In the genomic region with DNA sequence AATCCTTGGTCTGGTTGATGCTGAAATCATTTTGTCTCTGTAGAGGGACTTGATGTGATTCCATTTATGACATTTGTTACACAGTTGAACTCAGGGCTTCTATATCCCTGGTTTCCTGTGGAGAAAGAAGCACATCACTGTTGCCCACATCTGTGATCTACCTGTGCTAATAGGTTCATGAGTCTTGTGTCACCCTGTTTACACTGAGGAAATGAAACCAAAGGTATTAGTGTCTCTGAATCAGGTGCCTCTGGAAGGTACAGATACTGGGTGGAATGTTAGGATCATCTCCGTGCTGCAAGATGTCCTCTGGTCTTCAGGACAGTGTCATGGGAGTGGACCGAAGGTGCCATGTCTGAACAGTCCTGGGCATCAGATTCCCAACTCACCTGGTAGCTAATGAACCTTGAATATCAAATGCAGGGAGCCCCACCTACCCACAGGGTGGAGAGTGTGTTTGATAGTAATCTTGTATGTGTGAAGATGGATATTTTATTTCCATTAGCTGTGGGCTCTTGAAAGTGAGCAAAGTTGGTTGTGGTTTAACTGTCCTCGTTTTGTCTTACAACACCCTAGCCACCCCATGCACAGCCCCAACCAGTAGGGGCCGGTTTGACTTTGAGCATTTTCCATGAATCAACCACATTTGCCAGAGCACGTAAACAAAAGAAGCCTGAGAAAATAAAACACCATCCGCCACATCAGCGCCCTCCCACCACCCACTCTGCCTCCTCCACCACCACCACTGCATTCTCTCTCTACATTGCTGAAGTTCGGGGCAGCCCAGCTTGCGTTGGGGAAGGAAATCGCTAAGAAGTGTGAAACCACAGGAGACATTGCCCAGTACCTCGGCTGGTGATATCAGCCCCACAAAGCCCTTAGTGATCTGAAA, we compare ENCODE assay signal across 8 cellular contexts. TPM values are rescaled to one million over a fixed set of nuclear protein-coding genes. Genes with fewer than 3 reads are reported as not detected.
DNase-seq lines count a peak whose midpoint lies in the region; ATAC-seq, FAIRE-seq and TF ChIP-seq lines count a peak whose summit lies in the region.

No MANE protein-coding gene starts in this region.

- H3K9ac ChIP-seq in H1 (replicated peaks in 1 of 4; ENCODE audit: extremely low read depth in 1 of 4, low read depth in 3 of 4, low read length in 3 of 4) = no peak overlapping the region

- no peak overlapping the region for H2BK120ac ChIP-seq in H1 (replicated peaks; ENCODE audit: low read depth, low read length)

- no peak overlapping the region for H3K4me2 ChIP-seq in H1 (ENCODE audit: insufficient read depth in 1 of 2, low read depth in 2 of 2, low read length in 2 of 2)

- peak; percentile 78 for DNase-seq in activated CD4-positive, alpha-beta T cell treated with anti-CD3 and anti-CD28 coated beads for 48 hours
- DNase-seq in H1 (ENCODE audit: low read depth in 1 of 2, low spot score in 2 of 2) (no peak), chondrocyte (ENCODE audit: low spot score) (no peak), COLO829 (ENCODE audit: low spot score) (no peak), H7 (no peak)
- DNase-seq in stimulated activated CD8-positive, alpha-beta memory T cell treated with anti-CD3 and anti-CD28 coated beads, Interleukin-12 subunit alpha, Interleukin-12 subunit beta, amount 100 ng/mL, for 24 hours (ENCODE audit: extremely low read depth) = peak; percentile 51

- H3K9me3 ChIP-seq in H1 (ENCODE audit: insufficient read depth in 2 of 2, low read depth in 1 of 2, low read length in 1 of 2) = no peaks in the 10 kb centered on the region

- ATAC-seq in GM19455 (IDR thresholded peaks at IDR 0.05; ENCODE audit: unreplicated experiment) = peak; percentile 45
- peak; percentile 78 for ATAC-seq in HG03469 (IDR thresholded peaks at IDR 0.05; ENCODE audit: unreplicated experiment)

- H4K5ac ChIP-seq in H1 (ENCODE audit: insufficient read length, low read depth, low read length) = no peak overlapping the region

- H3K36me3 Mint-ChIP-seq in chondrocyte (ENCODE audit: low read depth) = peaks cover 24% of the 10 kb centered on the region

- no peak overlapping the region for H4K91ac ChIP-seq in H1 (replicated peaks; ENCODE audit: insufficient read length, low read length)

- H2BK5ac ChIP-seq in H1 (ENCODE audit: low read depth, low read length) = no peak overlapping the region

- CTCF ChIA-PET in H1 (lab: Charles Lee; ENCODE audit: partially characterized antibody) = interaction anchor here (0.6 to 2.0 kb wide), 3 partner anchors 12 to 98 kb away, joined by 3 to 7 read pairs (median 4); no protein-coding TSS in a partner anchor

- no peak overlapping the region for H3K27ac ChIP-seq in H1 (ENCODE audit: low read depth, low read length)

- H3K23me2 ChIP-seq in H1 (ENCODE audit: low read depth, low read length) = no peaks in the 10 kb centered on the region

- H3K4me1 ChIP-seq in H1 (replicated peaks in 1 of 4; ENCODE audit: control insufficient read depth in 3 of 4, insufficient read depth in 4 of 4, low read length in 3 of 4) = peaks cover 0 to 2% (median 0%) of the 10 kb centered on the region in 4 experiments; a peak in 1 of 7 replicates

- POLR2A ChIA-PET in H1 (lab: Charles Lee; ENCODE audit: partially characterized antibody) = no interaction called here

- H3K4me3 ChIP-seq in H1 (ENCODE audit: extremely low read depth in 1 of 4, insufficient read depth in 2 of 4, low read depth in 3 of 4, low read length in 4 of 4) = no peak overlapping the region
- H3K4me3 ChIP-seq in H7 (ENCODE audit: insufficient read depth, low read depth, low read length) = no peak overlapping the region

- 85% methylated on average over 11 of the region's 11 CpGs; no CpG with 5 or more reads in 1 of the 2 experiments for WGBS in H1 (ENCODE audit: extremely low coverage in 1 of 2, insufficient coverage in 1 of 2, insufficient read length in 1 of 2, insufficient replicate concordance in 2 of 2, low coverage in 1 of 2, low lambda C conversion rate in 2 of 2, missing lambda C conversion rate in 1 of 2), 2 experiments

- H4K8ac ChIP-seq in H1 (ENCODE audit: extremely low read depth, insufficient read depth, low read length) = no peak overlapping the region; the same call in 1 of the 2 replicates

- no peak overlapping the region for H3K14ac ChIP-seq in H1 (ENCODE audit: insufficient read length)

- no peak overlapping the region for H2AK5ac ChIP-seq in H1 (ENCODE audit: low read depth, low read length)

- H3K9me3 Mint-ChIP-seq in chondrocyte (ENCODE audit: low read depth) = no peaks in the 10 kb centered on the region

- H3K36me3 ChIP-seq in H1 (ENCODE audit: control insufficient read depth in 2 of 4, insufficient read depth in 4 of 4, low read length in 3 of 4) (peaks cover 0 to 9% (median 4%) of the 10 kb centered on the region in 4 experiments; a peak in 4 of 8 replicates), H7 (replicated peaks; ENCODE audit: control insufficient read depth, insufficient read depth, low read length) (no peaks in the 10 kb centered on the region)

- TF ChIP-seq RAD21 in H1 (IDR thresholded peaks at IDR 0.05 in 1 of 2, conservative IDR thresholded peaks at IDR 0.05 in 1 of 2; ENCODE audit: low read depth in 2 of 2, low read length in 2 of 2) = no peak

- no peak overlapping the region for H2AFZ ChIP-seq in H1 (ENCODE audit: low read length)

- TF ChIP-seq POLR2A in H1 (IDR thresholded peaks at IDR 0.05; ENCODE audit: control extremely low read depth in 1 of 2, low read depth in 2 of 2, low read length in 2 of 2) = no peak

- H3K27me3 Mint-ChIP-seq in chondrocyte (ENCODE audit: low read depth) = no peaks in the 10 kb centered on the region

- no peak overlapping the region for H2BK20ac ChIP-seq in H1 (ENCODE audit: low read length)

- H2BK15ac ChIP-seq in H1 (ENCODE audit: low read length) = no peak overlapping the region

- no peaks in the 10 kb centered on the region for H3K27me3 ChIP-seq in H1 (replicated peaks in 1 of 4; ENCODE audit: control insufficient read depth in 3 of 4, extremely low read depth in 1 of 4, insufficient read depth in 3 of 4, low read length in 3 of 4)
- no peaks in the 10 kb centered on the region for H3K27me3 ChIP-seq in H7 (ENCODE audit: control insufficient read depth, insufficient read depth, low read length)

- peak overlapping the region; percentile 33 for H3K23ac ChIP-seq in H1 (ENCODE audit: insufficient read length)

- H3K56ac ChIP-seq in H1 (replicated peaks; ENCODE audit: insufficient read length, low read depth, low read length) = no peak overlapping the region

- H3K4me3 Mint-ChIP-seq in chondrocyte (ENCODE audit: unreplicated experiment) = no peak overlapping the region

- TF ChIP-seq EP300 in H1 (IDR thresholded peaks at IDR 0.05; ENCODE audit: borderline replicate concordance in 1 of 2, low read depth in 2 of 2, low read length in 2 of 2) = no peak

- no peak overlapping the region for H2BK12ac ChIP-seq in H1 (ENCODE audit: low read depth, low read length)

- TF ChIP-seq CTCF in H1 (IDR thresholded peaks at IDR 0.05; ENCODE audit: control extremely low read depth in 1 of 3, insufficient read depth in 1 of 3, low read depth in 1 of 3, low read length in 3 of 3) (no peak), chondrocyte (IDR thresholded peaks at IDR 0.05) (no peak)

- peaks cover 0 to 2% of the 10 kb centered on the region in 2 experiments for H4K20me1 ChIP-seq in H1 (replicated peaks in 1 of 2; ENCODE audit: control insufficient read depth in 1 of 2, insufficient read depth in 2 of 2, low read length in 2 of 2)

- H3K79me2 ChIP-seq in H1 (ENCODE audit: control insufficient read depth in 1 of 2, insufficient read depth in 2 of 2, low read length in 2 of 2) = no peaks in the 10 kb centered on the region

- FAIRE-seq in H1 (lab: Jason Lieb, UNC) = no peak

- no peak overlapping the region for H3K27ac Mint-ChIP-seq in chondrocyte (ENCODE audit: unreplicated experiment)

- no peaks in the 10 kb centered on the region for H3K4me1 Mint-ChIP-seq in chondrocyte (ENCODE audit: low read depth)

- H3K4ac ChIP-seq in H1 (replicated peaks; ENCODE audit: insufficient read length, low read depth, low read length) = no peak overlapping the region

- H3K79me1 ChIP-seq in H1 (ENCODE audit: low read depth, low read length) = no peaks in the 10 kb centered on the region

- H3K18ac ChIP-seq in H1 (ENCODE audit: extremely low read depth, low read length) = no peak overlapping the region

TF ChIP-seq in H1, 55 proteins besides CTCF, POLR2A, EP300 and RAD21:
- TF ChIP-seq, protein P1, sequence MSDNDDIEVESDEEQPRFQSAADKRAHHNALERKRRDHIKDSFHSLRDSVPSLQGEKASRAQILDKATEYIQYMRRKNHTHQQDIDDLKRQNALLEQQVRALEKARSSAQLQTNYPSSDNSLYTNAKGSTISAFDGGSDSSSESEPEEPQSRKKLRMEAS (IDR thresholded peaks at IDR 0.05) = no peak
- TF ChIP-seq BRCA1 (IDR thresholded peaks at IDR 0.05; ENCODE audit: low read depth, low read length) (no peak), TAF7 (optimal IDR thresholded peaks at IDR 0.05; ENCODE audit: borderline replicate concordance, low read depth, low read length) (no peak), TBP (IDR thresholded peaks at IDR 0.05; ENCODE audit: low read depth, low read length) (no peak), NANOG (IDR thresholded peaks at IDR 0.05; ENCODE audit: insufficient read depth, low read depth, low read length, poor library complexity, severe bottlenecking) (no peak), CTBP2 (IDR thresholded peaks at IDR 0.05; ENCODE audit: borderline replicate concordance, insufficient read depth, insufficient read length, low read length) (no peak), SP4 (IDR thresholded peaks at IDR 0.05; ENCODE audit: low read length) (no peak), FOSL1 (IDR thresholded peaks at IDR 0.05; ENCODE audit: insufficient read depth, low read depth, low read length) (no peak), PHF8 (conservative IDR thresholded peaks at IDR 0.05; ENCODE audit: low read depth, low read length) (no peak), NRF1 (IDR thresholded peaks at IDR 0.05; ENCODE audit: low read depth, low read length) (no peak), SP2 (IDR thresholded peaks at IDR 0.05; ENCODE audit: low read length) (no peak)

RNA-seq across cellular contexts. Expression of a gene that starts 54.7 kb away (rescaled TPM):
- total RNA-seq in H1 (2021; fragmentation: NEBNext Ultra II Directional; extraction: Animal tissue kit (Norgen Biotek cat#: 25700)) = 33.1 and 40.5 TPM in 2 replicates
- polyA plus RNA-seq in H1 (2011; rRNA removed) = 15.6 and 27.1 TPM in 2 replicates
- 30.4 TPM for polyA plus RNA-seq in H1 (2011; cell fraction: cytosol; rRNA removed)
- polyA plus RNA-seq in H1 (2011; cell fraction: nucleus; rRNA removed) = 14.7 TPM
- polyA plus RNA-seq in H1 (2012, experiment 1 of 2) = 23.2 to 35.8 TPM (median 27.3 TPM) in 4 replicates
- 21.3 TPM for polyA plus RNA-seq in H1 (2012, experiment 2 of 2)
- polyA plus RNA-seq in H1 (2013, experiment 1 of 2) = 31.2 TPM
- polyA plus RNA-seq in H1 (2013, experiment 2 of 2) = 35.3 TPM
- 21.4 and 22.2 TPM in 2 replicates for polyA minus RNA-seq in H1 (2011; rRNA and poly(A)+ RNA removed)
- 14.2 TPM for polyA minus RNA-seq in H1 (2011; cell fraction: cytosol; rRNA and poly(A)+ RNA removed)
- polyA minus RNA-seq in H1 (2011; cell fraction: nucleus; rRNA and poly(A)+ RNA removed) = 18.4 TPM
- 30.5 to 36.3 TPM (median 33.4 TPM) in 3 replicates for total RNA-seq in chondrocyte
- 65.0 and 66.0 TPM in 2 replicates for total RNA-seq in H7 (2014; rRNA removed; shearing (Covaris generic))

Comparison
In these comparisons a context has a peak if more than half of its experiments do, and no peak if none do; other contexts are left out.
1. DNase-seq: peak in activated CD4-positive, alpha-beta T cell treated with anti-CD3 and anti-CD28 coated beads for 48 hours (single experiment) and stimulated activated CD8-positive, alpha-beta memory T cell treated with anti-CD3 and anti-CD28 coated beads, Interleukin-12 subunit alpha, Interleukin-12 subunit beta, amount 100 ng/mL, for 24 hours (single experiment); none in H1 (0 of 2), chondrocyte (single experiment), COLO829 (single experiment) and H7 (single experiment).